ENCODE assay signal across 1 cellular context in genomic region chr12:63844391-63845341, GRCh38.
TF ChIP-seq lines count a peak whose summit lies in the region.

TSS of gene SRGAP1 (plus strand) at chr12:63844700. CDS start at chr12:63844817, 117 bp downstream.

TF ChIP-seq in HepG2, 621 proteins besides CTCF, POLR2A, EP300 and RAD21 (continued from another document and continues in another):
- 0 out of 2 replicates have a peak, but pooled peaks have one; percentile 46 for TF ChIP-seq ZNF264 (CRISPR knock-in tag; IDR thresholded peaks at IDR 0.05)
- no peak for TF ChIP-seq ZNF609 (CRISPR knock-in tag; IDR thresholded peaks at IDR 0.05; ENCODE audit: borderline replicate concordance)
- TF ChIP-seq FOXC1 (CRISPR knock-in tag; IDR thresholded peaks at IDR 0.05; ENCODE audit: borderline replicate concordance), result 0 out of 2 replicates have a peak, but pooled peaks have one; percentile 2
- TF ChIP-seq SAP130 (CRISPR knock-in tag; IDR thresholded peaks at IDR 0.05; ENCODE audit: low read depth), result peak; percentile 21; the same call in 1 of the 2 replicates
- no peak for TF ChIP-seq REXO4 (CRISPR knock-in tag; IDR thresholded peaks at IDR 0.05; ENCODE audit: borderline replicate concordance)
- TF ChIP-seq RFX3 (CRISPR knock-in tag; IDR thresholded peaks at IDR 0.05), result no peak
- 0 out of 2 replicates have a peak, but pooled peaks have one; percentile 13 for TF ChIP-seq FOXP4 (CRISPR knock-in tag; IDR thresholded peaks at IDR 0.05)
- peak; percentile 37; the same call in 1 of the 2 replicates for TF ChIP-seq MEF2D (CRISPR knock-in tag; IDR thresholded peaks at IDR 0.05)
- peak in 1 of 2 experiments; percentile 67; a peak in 1 of 4 replicates for TF ChIP-seq HMGXB4 (CRISPR knock-in tag; IDR thresholded peaks at IDR 0.05; ENCODE audit: borderline replicate concordance in 1 of 2, low read depth in 1 of 2)
- 0 out of 2 replicates have a peak, but pooled peaks have one; percentile 36 for TF ChIP-seq HOXD1 (CRISPR knock-in tag; IDR thresholded peaks at IDR 0.05)
- 0 out of 2 replicates have a peak, but pooled peaks have one; percentile 1 for TF ChIP-seq SKIL (CRISPR knock-in tag; IDR thresholded peaks at IDR 0.05; ENCODE audit: borderline replicate concordance)
- TF ChIP-seq NR2F1 (CRISPR knock-in tag; IDR thresholded peaks at IDR 0.05), result no peak
- TF ChIP-seq GMEB2 (CRISPR knock-in tag; IDR thresholded peaks at IDR 0.05; ENCODE audit: low read depth), result no peak
- 0 out of 2 replicates have a peak, but pooled peaks have one; percentile 15 for TF ChIP-seq TFAP4 (IDR thresholded peaks at IDR 0.05; ENCODE audit: borderline replicate concordance, low read depth)
- TF ChIP-seq ZNF646 (CRISPR knock-in tag; IDR thresholded peaks at IDR 0.05), result peak; percentile 74
- peak; percentile 6; the same call in 1 of the 2 replicates for TF ChIP-seq CCDC6 (CRISPR knock-in tag; IDR thresholded peaks at IDR 0.05)
- TF ChIP-seq NFKBIZ (CRISPR knock-in tag; IDR thresholded peaks at IDR 0.05), result no peak
- TF ChIP-seq MAFG (CRISPR knock-in tag; IDR thresholded peaks at IDR 0.05), result no peak
- TF ChIP-seq ZNF383 (CRISPR knock-in tag; IDR thresholded peaks at IDR 0.05; ENCODE audit: borderline replicate concordance), result no peak
- TF ChIP-seq ERF (CRISPR knock-in tag; IDR thresholded peaks at IDR 0.05), result 0 out of 2 replicates have a peak, but pooled peaks have one; percentile 25
- TF ChIP-seq ZNF20 (CRISPR knock-in tag; IDR thresholded peaks at IDR 0.05), result 0 out of 2 replicates have a peak, but pooled peaks have one; percentile 37
- TF ChIP-seq MTA1 (CRISPR knock-in tag; IDR thresholded peaks at IDR 0.05; ENCODE audit: borderline replicate concordance), result no peak
- no peak for TF ChIP-seq SMYD3 (CRISPR knock-in tag; IDR thresholded peaks at IDR 0.05)
- 0 out of 2 replicates have a peak, but pooled peaks have one; percentile 53 for TF ChIP-seq HES4 (CRISPR knock-in tag; IDR thresholded peaks at IDR 0.05; ENCODE audit: borderline replicate concordance)
- peak; percentile 96 for TF ChIP-seq ZNF263 (CRISPR knock-in tag; IDR thresholded peaks at IDR 0.05)
- TF ChIP-seq ARID4A (CRISPR knock-in tag; IDR thresholded peaks at IDR 0.05; ENCODE audit: borderline replicate concordance), result no peak
